Comparison of ENCODE assay signal across 8 cellular contexts in the genomic region with DNA sequence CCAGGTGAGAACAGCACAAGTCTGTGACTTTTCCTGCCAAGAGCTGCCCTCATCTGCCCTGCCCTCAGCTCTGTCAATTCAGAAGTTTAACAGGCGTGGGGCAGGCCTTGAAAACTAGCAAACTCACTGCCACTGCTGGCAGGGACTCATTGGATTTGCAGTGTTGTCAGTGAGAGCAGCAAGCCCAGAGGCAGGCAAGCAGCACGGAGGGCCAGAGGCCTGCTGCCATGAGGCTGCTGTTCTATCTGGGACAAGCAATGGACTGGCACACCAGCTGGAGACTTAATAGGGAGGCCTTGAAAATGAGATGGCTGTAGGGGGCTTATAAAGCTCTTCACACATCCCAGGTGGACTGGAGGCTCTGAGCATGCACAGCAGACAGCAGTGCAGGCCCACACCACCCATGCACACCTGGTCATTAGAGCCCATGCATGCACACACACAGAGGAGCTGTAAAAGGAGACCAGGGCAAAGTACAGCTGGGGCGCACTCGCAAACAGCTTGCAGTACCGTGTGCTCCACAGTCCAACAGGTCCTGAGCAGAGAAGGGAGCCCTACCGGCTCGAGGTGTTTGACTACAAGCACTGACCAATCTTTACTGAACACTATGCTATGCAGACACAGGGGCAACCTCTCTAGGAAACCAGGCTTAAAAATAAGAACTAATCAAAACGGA. TPM values are rescaled to one million over a fixed set of nuclear protein-coding genes. Genes with fewer than 3 reads are reported as not detected.
DNase-seq lines count a peak whose midpoint lies in the region; ATAC-seq lines count a peak whose summit lies in the region.

No MANE protein-coding gene starts in this region.

- peak overlapping the region; percentile 59 to 91 (median 88) for H3K27ac Mint-ChIP-seq in CD8-positive, alpha-beta memory T cell

- intact Hi-C loops in cardiac septum (cut with DNase I): no loop called here
- intact Hi-C loops in posterior cingulate gyrus (cut with DNase I): no loop called here

- peak overlapping the region; percentile 4 to 59 (median 54) for H3K4me3 Mint-ChIP-seq in CD8-positive, alpha-beta memory T cell

- H3K4me1 Mint-ChIP-seq in CD8-positive, alpha-beta memory T cell: peaks cover 74 to 90% (median 90%) of the 10 kb centered on the region in 3 donors

- ATAC-seq in HG03139 (IDR thresholded peaks at IDR 0.05; ENCODE audit: unreplicated experiment): no peak

- no peaks in the 10 kb centered on the region for H3K9me3 Mint-ChIP-seq in CD8-positive, alpha-beta memory T cell

- peaks cover 69% of the 10 kb centered on the region for H3K4me1 ChIP-seq in CD8-positive, alpha-beta memory T cell (ENCODE audit: insufficient read depth, low read length)

- POLR2A ChIA-PET in CD8-positive, alpha-beta memory T cell (lab: Charles Lee): no interaction called here

- no peak overlapping the region for H3K4me3 ChIP-seq in CD8-positive, alpha-beta memory T cell (ENCODE audit: low read length)

- no peak for DNase-seq in CD8-positive, alpha-beta memory T cell
- peak; percentile 56 for DNase-seq in SHP77 treated with DMSO at 0.1 percent for 48 hours (lab: John Stamatoyannopoulos, UW)
- DNase-seq in cardiac septum (ENCODE audit: low spot score): peak; percentile 79
- peak in 8 of 10 donors; percentile 23 to 89 (median 34) for DNase-seq in posterior cingulate gyrus
- no peak for DNase-seq in COLO829 (ENCODE audit: low spot score)
- DNase-seq in NCI-H2196 (lab: John Stamatoyannopoulos, UW; ENCODE audit: unreplicated experiment): no peak
- DNase-seq in SIG-M5 (lab: John Stamatoyannopoulos, UW): no peak

- H3K27me3 Mint-ChIP-seq in CD8-positive, alpha-beta memory T cell: no peaks in the 10 kb centered on the region

- H3K36me3 ChIP-seq in CD8-positive, alpha-beta memory T cell (ENCODE audit: insufficient read depth, low read length): no peaks in the 10 kb centered on the region

- no peaks in the 10 kb centered on the region for H3K9me3 ChIP-seq in CD8-positive, alpha-beta memory T cell (ENCODE audit: low read length)

- H3K36me3 Mint-ChIP-seq in CD8-positive, alpha-beta memory T cell: peaks cover 0 to 60% (median 9%) of the 10 kb centered on the region in 3 donors

- CTCF ChIA-PET in CD8-positive, alpha-beta memory T cell (lab: Charles Lee): no interaction called here

- H3K27me3 ChIP-seq in CD8-positive, alpha-beta memory T cell (ENCODE audit: insufficient read depth, low read length, poor library complexity, severe bottlenecking): no peaks in the 10 kb centered on the region

- no peak overlapping the region for H3K27ac ChIP-seq in CD8-positive, alpha-beta memory T cell (ENCODE audit: low read depth, low read length)

RNA-seq across cellular contexts. Expression of a gene that starts 28.7 kb away (rescaled TPM):
- total RNA-seq in CD8-positive, alpha-beta memory T cell: 10 to 100 TPM; 65.2 to 66.8 TPM
- polyA plus RNA-seq in CD8-positive, alpha-beta memory T cell: 211 TPM
- total RNA-seq in cardiac septum: 16.3 TPM

Comparison
In these comparisons a context has a peak if more than half of its experiments do, and no peak if none do; other contexts are left out.
1. DNase-seq: peak in SHP77 treated with DMSO at 0.1 percent for 48 hours (single experiment), cardiac septum (single experiment) and posterior cingulate gyrus (8 of 10); none in CD8-positive, alpha-beta memory T cell (0 of 5), COLO829 (single experiment), NCI-H2196 (single experiment) and SIG-M5 (single experiment).